10 cellular contexts compared by ENCODE assay signal in the genomic region with DNA sequence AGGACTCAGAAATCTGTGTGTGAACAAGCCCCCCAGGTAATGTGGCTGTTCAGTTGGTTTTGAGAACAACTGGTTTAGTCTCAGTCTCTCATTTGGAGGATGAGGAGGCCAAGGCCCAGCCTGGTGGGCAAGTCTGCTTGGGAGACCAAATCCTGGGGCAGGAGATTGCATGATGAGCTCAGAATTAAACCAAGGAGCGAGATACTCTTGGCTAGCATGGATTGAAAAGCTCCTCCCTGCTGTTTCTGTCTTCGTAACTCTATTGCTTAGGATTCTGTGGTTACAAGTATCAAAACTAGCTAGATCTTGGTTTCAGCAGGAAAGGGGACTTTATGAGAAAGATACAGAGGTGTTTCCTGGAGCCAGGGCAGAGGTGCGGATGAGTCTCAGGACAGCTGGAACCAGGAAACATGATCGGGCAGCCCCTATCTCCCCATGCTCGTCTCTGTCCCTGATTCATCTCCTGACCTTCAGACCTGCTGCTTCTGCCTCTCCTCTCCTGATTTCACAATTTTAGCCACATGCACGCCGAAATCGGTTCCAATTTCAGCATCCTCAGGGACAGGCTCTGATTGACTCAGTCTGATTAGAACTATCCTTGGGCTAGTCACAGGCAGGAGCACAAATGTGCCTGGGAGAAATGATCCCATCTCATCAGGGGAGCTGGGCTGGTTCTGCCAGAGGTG. TPM values are rescaled to one million over a fixed set of nuclear protein-coding genes. Genes with fewer than 3 reads are reported as not detected.
DNase-seq lines count a peak whose midpoint lies in the region; ATAC-seq, FAIRE-seq and TF ChIP-seq lines count a peak whose summit lies in the region.
"Had no signal": no experiment of that assay in that cellular context is flagged by ENCODE, and none has a peak within 500 bp of the region (broad histone marks: within the 10 kb centered on the region; RNA-seq: fewer than 3 reads in every experiment).

No MANE protein-coding gene starts in this region.

- no peaks in the 10 kb centered on the region for H4K20me1 ChIP-seq in astrocyte (ENCODE audit: insufficient read depth, low read length)

- no peak for TF ChIP-seq CTCF in astrocyte (IDR thresholded peaks at IDR 0.05; ENCODE audit: insufficient read depth, low read depth, low read length)

- peak overlapping the region; percentile 60 for H3K27ac Mint-ChIP-seq in astrocyte (ENCODE audit: unreplicated experiment)

- peaks cover 14% of the 10 kb centered on the region for H3K4me1 ChIP-seq in astrocyte (ENCODE audit: insufficient read depth, low read length)

- H3K36me3 Mint-ChIP-seq in astrocyte (ENCODE audit: low read depth, unreplicated experiment), result no peaks in the 10 kb centered on the region

- H3K27me3 ChIP-seq in astrocyte (ENCODE audit: insufficient read depth, low read length), result no peaks in the 10 kb centered on the region

- H3K27me3 Mint-ChIP-seq in astrocyte (ENCODE audit: low read depth, unreplicated experiment), result no peaks in the 10 kb centered on the region

- H3K36me3 ChIP-seq in astrocyte (ENCODE audit: insufficient read depth, low read length), result no peaks in the 10 kb centered on the region

- FAIRE-seq in astrocyte (lab: Jason Lieb, UNC), result no peak

- H3K4me3 Mint-ChIP-seq in astrocyte (ENCODE audit: unreplicated experiment), result no peak overlapping the region

- H3K4me1 Mint-ChIP-seq in astrocyte (ENCODE audit: low read depth, unreplicated experiment), result peaks cover 34% of the 10 kb centered on the region

- DNase-seq in GM04504 (ENCODE audit: low read depth), result peak; percentile 86
- peak; percentile 20 for DNase-seq in astrocyte (ENCODE audit: low read depth)
- peak; percentile 47 for DNase-seq in hepatic stellate cell (ENCODE audit: low spot score)
- peak; percentile 18 for DNase-seq in stimulated activated CD8-positive, alpha-beta memory T cell treated with anti-CD3 and anti-CD28 coated beads, Interleukin-4, amount 100 ng/mL, for 48 hours
- no peak for DNase-seq in NCI-H526 treated with DMSO at 0.1 percent for 48 hours (lab: John Stamatoyannopoulos, UW)
- no peak for DNase-seq in GDM1 (lab: John Stamatoyannopoulos, UW)
- DNase-seq: activated CD4-positive, alpha-beta T cell treated with anti-CD3 and anti-CD28 coated beads for 4 hours had no signal

- no peak overlapping the region for H3K4me3 ChIP-seq in astrocyte (ENCODE audit: insufficient read depth, low read depth, low read length)
- H3K4me3 ChIP-seq: smooth muscle cell had no signal

- H3K4me2 ChIP-seq in astrocyte (ENCODE audit: low read length), result no peak overlapping the region
- H3K4me2 ChIP-seq: smooth muscle cell had no signal

- H2AFZ ChIP-seq in astrocyte (ENCODE audit: low read depth, low read length), result no peak overlapping the region

- peaks cover 4% of the 10 kb centered on the region for H3K9me3 Mint-ChIP-seq in astrocyte (ENCODE audit: unreplicated experiment)

- ATAC-seq in HG03439 (IDR thresholded peaks at IDR 0.05; ENCODE audit: unreplicated experiment), result no peak
- ATAC-seq in HG03045 (IDR thresholded peaks at IDR 0.05; ENCODE audit: unreplicated experiment), result no peak

- no peaks in the 10 kb centered on the region for H3K9me3 ChIP-seq in astrocyte (ENCODE audit: insufficient read depth, low read depth, low read length)

- H3K27ac ChIP-seq in astrocyte (ENCODE audit: low read depth, low read length), result no peak overlapping the region

- H3K79me2 ChIP-seq in astrocyte (ENCODE audit: insufficient read depth, low read length), result no peaks in the 10 kb centered on the region

- H3K9ac ChIP-seq in astrocyte (ENCODE audit: low read length), result no peak overlapping the region

RNA-seq across cellular contexts. Expression of gene RIN3, which starts 40.2 kb away (rescaled TPM):
- total RNA-seq in astrocyte, result 24.7 and 28.0 TPM in 2 replicates

Comparison
In these comparisons a context has a peak if more than half of its experiments do, and no peak if none do; other contexts are left out.
1. DNase-seq: peak in GM04504 (single experiment), astrocyte (single experiment), hepatic stellate cell (single experiment) and stimulated activated CD8-positive, alpha-beta memory T cell treated with anti-CD3 and anti-CD28 coated beads, Interleukin-4, amount 100 ng/mL, for 48 hours (single experiment); none in NCI-H526 treated with DMSO at 0.1 percent for 48 hours (single experiment) and GDM1 (single experiment).